Comparison of ENCODE assay signal across 26 cellular contexts in genomic region chr1:185874246-185874645, GRCh38.
DNase-seq lines count a peak whose midpoint lies in the region; ATAC-seq, FAIRE-seq and TF ChIP-seq lines count a peak whose summit lies in the region.
"Had no signal": no experiment of that assay in that cellular context is flagged by ENCODE, and none has a peak within 500 bp of the region (broad histone marks: within the 10 kb centered on the region; RNA-seq: fewer than 3 reads in every experiment).

No MANE protein-coding gene starts in this region.

- H3K27me3 ChIP-seq in K562 (ENCODE audit: control insufficient read depth in 2 of 2, insufficient read depth in 2 of 2, low read length in 2 of 2) (no peaks in the 10 kb centered on the region), small intestine (ENCODE audit: control insufficient read depth in 2 of 2, insufficient read depth in 2 of 2, low read length in 2 of 2) (no peaks in the 10 kb centered on the region)
- H3K27me3 ChIP-seq: BLaER1 treated with 17β-estradiol and CSF1 and Interleukin-3, amounts not matched to agents 10 nM and 100 nM had no signal

- no peak overlapping the region for H3K4me2 ChIP-seq in K562 (ENCODE audit: insufficient read depth, low read length)
- H3K4me2 ChIP-seq: A549; BLaER1 treated with 17β-estradiol and CSF1 and Interleukin-3, amounts not matched to agents 10 nM and 100 nM had no signal

- DNase-seq in D721Med (ENCODE audit: insufficient read length, low spot score) (no peak), K562 (ENCODE audit: extremely low read depth in 1 of 4, low spot score in 3 of 4) (no peak), left colon (no peak), small intestine (peak; percentile 34), NCI-H2196 treated with DMSO at 0.1 percent for 48 hours (lab: John Stamatoyannopoulos, UW; ENCODE audit: unreplicated experiment) (no peak), NK-92 (lab: John Stamatoyannopoulos, UW; ENCODE audit: unreplicated experiment) (no peak)
- DNase-seq: AML-193; Caco-2; Calu3; CD4-positive, alpha-beta T cell; CD8-positive, alpha-beta T cell; DMS 273 treated with DMSO at 0.1 percent for 48 hours; DMS153; DMS53; DMS79; DND-41; EL; GDM1 had no signal

- WGBS in K562 (ENCODE audit: insufficient coverage, low coverage, missing lambda C conversion rate) = 4% methylated on average over 2 of the region's 2 CpGs
- 35 to 71% (median 57%) methylated on average over 2 of the region's 2 CpGs for WGBS in small intestine, 3 donors

- no peak overlapping the region for H2AFZ ChIP-seq in K562 (ENCODE audit: low read depth, low read length)

- no peaks in the 10 kb centered on the region for H4K20me1 ChIP-seq in K562 (replicated peaks; ENCODE audit: control insufficient read depth, insufficient read depth, low read length)
- H4K20me1 ChIP-seq: BLaER1 treated with 17β-estradiol and CSF1 and Interleukin-3, amounts not matched to agents 10 nM and 100 nM had no signal

- in situ Hi-C loops in K562 (cut with MboI) = no loop called here

- BruUV-seq in K562 (replicated peaks; lab: Mats Ljungman, UMichigan) = no TSS peak

- no peak overlapping the region for H3K9ac ChIP-seq in K562 (ENCODE audit: insufficient read depth in 1 of 2, low read depth in 2 of 2, low read length in 2 of 2)
- H3K9ac ChIP-seq: BLaER1 treated with 17β-estradiol and CSF1 and Interleukin-3, amounts not matched to agents 10 nM and 100 nM had no signal

- no peak for TF ChIP-seq EP300 in K562 (IDR thresholded peaks at IDR 0.05; ENCODE audit: low read length)

- no peaks in the 10 kb centered on the region for H3K36me3 ChIP-seq in K562 (ENCODE audit: control insufficient read depth, insufficient read depth, low read length)
- H3K36me3 ChIP-seq in small intestine (ENCODE audit: control insufficient read depth in 2 of 2, insufficient read depth in 2 of 2, low read length in 2 of 2) = no peaks in the 10 kb centered on the region
- H3K36me3 ChIP-seq: BLaER1 treated with 17β-estradiol and CSF1 and Interleukin-3, amounts not matched to agents 10 nM and 100 nM had no signal

- H3K9me3 ChIP-seq in K562 (replicated peaks; ENCODE audit: control insufficient read depth, insufficient read depth, low read depth, low read length) = no peaks in the 10 kb centered on the region
- H3K9me3 ChIP-seq in small intestine (ENCODE audit: control insufficient read depth, low read depth) = no peaks in the 10 kb centered on the region
- H3K9me3 ChIP-seq: A549; BLaER1 treated with 17β-estradiol and CSF1 and Interleukin-3, amounts not matched to agents 10 nM and 100 nM; Caco-2 had no signal

- peak; percentile 29 for FAIRE-seq in D721Med (lab: Jason Lieb, UNC)
- no peak for FAIRE-seq in K562 (lab: Jason Lieb, UNC)
- FAIRE-seq in small intestine (lab: Jason Lieb, UNC) = no peak
- FAIRE-seq: A549, GM12878, GM12892, GM18507 had no signal

- ATAC-seq in K562 (no peak), left colon (peak; percentile 97), HG03108 (IDR thresholded peaks at IDR 0.05; ENCODE audit: unreplicated experiment) (no peak)
- ATAC-seq: A549; CD8-positive, alpha-beta T cell; GM12878 had no signal

- no peak for TF ChIP-seq POLR2A in K562 (conservative IDR thresholded peaks at IDR 0.05)

- POLR2A ChIA-PET in K562 (lab: Yijun Ruan, JAX) = no interaction called here

- TF ChIP-seq CTCF in D721Med (IDR thresholded peaks at IDR 0.05; ENCODE audit: insufficient read depth, missing control alignments) (no peak), K562 (IDR thresholded peaks at IDR 0.05 in 2 of 3, conservative IDR thresholded peaks at IDR 0.05 in 1 of 3; ENCODE audit: insufficient read depth in 2 of 3, low read depth in 1 of 3, low read length in 3 of 3) (no peak)

- H3K9me1 ChIP-seq in K562 (ENCODE audit: control insufficient read depth, insufficient read depth, low read length) = no peaks in the 10 kb centered on the region

- no peaks in the 10 kb centered on the region for H3K4me1 ChIP-seq in K562 (replicated peaks in 1 of 2; ENCODE audit: control insufficient read depth in 2 of 2, insufficient read depth in 2 of 2, low read length in 2 of 2)
- H3K4me1 ChIP-seq in small intestine (ENCODE audit: control insufficient read depth in 2 of 2, insufficient read depth in 1 of 2, low read depth in 1 of 2, low read length in 1 of 2) = no peaks in the 10 kb centered on the region
- H3K4me1 ChIP-seq: A549; BLaER1 treated with 17β-estradiol and CSF1 and Interleukin-3, amounts not matched to agents 10 nM and 100 nM; Caco-2 had no signal

- H3K4me3 ChIP-seq in K562 = no peak overlapping the region
- H3K4me3 ChIP-seq in small intestine (ENCODE audit: low read depth in 1 of 2, low read length in 2 of 2) = no peak overlapping the region
- H3K4me3 ChIP-seq: A549; BLaER1 treated with 17β-estradiol and CSF1 and Interleukin-3, amounts not matched to agents 10 nM and 100 nM; GM12878 had no signal

- H3K27ac ChIP-seq in K562 (ENCODE audit: extremely low read depth, low read depth, low read length) (no peak overlapping the region), small intestine (ENCODE audit: low read depth in 1 of 2, low read length in 1 of 2) (no peak overlapping the region)
- H3K27ac ChIP-seq: 22Rv1; A549; BLaER1 treated with 17β-estradiol and CSF1 and Interleukin-3, amounts not matched to agents 10 nM and 100 nM; C4-2B had no signal

- CTCF ChIA-PET in K562 (lab: Yijun Ruan, JAX; ENCODE audit: low intra/inter-chr PET ratio) = no interaction called here

- TF ChIP-seq RAD21 in K562 (CRISPR knock-in tag; conservative IDR thresholded peaks at IDR 0.05 in 1 of 2, IDR thresholded peaks at IDR 0.05 in 1 of 2) = no peak

- intact Hi-C loops in K562 (cut with micrococcal nuclease) (no loop called here), left colon (cut with DNase I, micrococcal nuclease) (no loop called here)

- H3K79me2 ChIP-seq in K562 (ENCODE audit: control insufficient read depth, insufficient read depth, low read length) = no peaks in the 10 kb centered on the region

TF ChIP-seq in K562, 482 proteins besides CTCF, POLR2A, EP300 and RAD21:
- TF ChIP-seq ZNF274 (IDR thresholded peaks at IDR 0.05; ENCODE audit: borderline replicate concordance, low read depth, low read length) (no peak), PML (IDR thresholded peaks at IDR 0.05; ENCODE audit: low read length) (no peak), HNRNPH1 (optimal IDR thresholded peaks at IDR 0.05; ENCODE audit: low read depth, low read length) (peak; percentile 22), NFXL1 (CRISPR knock-in tag; IDR thresholded peaks at IDR 0.05) (no peak), MBD1 (CRISPR knock-in tag; IDR thresholded peaks at IDR 0.05) (no peak)
